ENCODE assay signal across 20 cellular contexts in genomic region chr3:20083253-20083652, GRCh38.
"Had no signal": no experiment of that assay in that cellular context is flagged by ENCODE, and none has a peak within 500 bp of the region (broad histone marks: within the 10 kb centered on the region; RNA-seq: fewer than 3 reads in every experiment).

No MANE protein-coding gene starts in this region.

- H3K4me3 ChIP-seq: breast epithelium, heart left ventricle, right lobe of liver, skin epidermis, tibial artery had no signal

- H3K27ac Mint-ChIP-seq: activated CD8-positive, alpha-beta T cell treated with anti-CD3 and anti-CD28 coated beads for 36 hours; activated naive CD8-positive, alpha-beta T cell treated with anti-CD3 and anti-CD28 coated beads, Interleukin-2, amount 10 ng/mL, durations not matched to agents 7 days and 5 days; mesothelial cell of epicardium; stimulated activated naive CD8-positive, alpha-beta T cell treated with anti-CD3 and anti-CD28 coated beads, Interleukin-15, amount 100 ng/mL, for 72 hours had no signal

- H3K27ac ChIP-seq: breast epithelium, heart left ventricle, right lobe of liver, skin epidermis, tibial artery had no signal

- H3K9me3 ChIP-seq: breast epithelium, right lobe of liver, tibial artery had no signal

- H3K4me1 ChIP-seq: breast epithelium had no signal

- H3K36me3 Mint-ChIP-seq: mesothelial cell of epicardium had no signal

- H3K9me3 Mint-ChIP-seq: activated CD8-positive, alpha-beta T cell treated with anti-CD3 and anti-CD28 coated beads for 36 hours; stimulated activated naive CD8-positive, alpha-beta T cell treated with anti-CD3 and anti-CD28 coated beads, Interleukin-15, amount 100 ng/mL, for 72 hours had no signal

- DNase-seq: activated CD4-positive, alpha-beta T cell treated with anti-CD3 and anti-CD28 coated beads, Interleukin-2, amount 10 ng/mL, durations not matched to agents 7 days and 5 days; activated CD8-positive, alpha-beta memory T cell treated with anti-CD3 and anti-CD28 coated beads, Interleukin-2, amount 10 ng/mL, durations not matched to agents 7 days and 5 days; activated CD8-positive, alpha-beta T cell treated with anti-CD3 and anti-CD28 coated beads for 36 hours; activated gamma-delta T cell treated with Interleukin-2 at 50 U/mL for 16 hours; activated naive CD8-positive, alpha-beta T cell treated with anti-CD3 and anti-CD28 coated beads, Interleukin-2, amount 10 ng/mL, durations not matched to agents 7 days and 5 days; activated T-cell treated with anti-CD3 and anti-CD28 coated beads for 4 hours; amniotic stem cell; cerebellar nuclear complex; heart left ventricle; occipital lobe; right lobe of liver; stimulated activated CD4-positive, alpha-beta T cell treated with anti-CD3 and anti-CD28 coated beads, Interleukin-1b, Interleukin-23, amount 100 ng/mL, for 48 hours; stimulated activated naive CD8-positive, alpha-beta T cell treated with anti-CD3 and anti-CD28 coated beads, Interleukin-15, amount 100 ng/mL, for 72 hours; tibial artery had no signal

- ATAC-seq: activated CD4-positive, CD25-positive, alpha-beta regulatory T cell treated with anti-CD3 and anti-CD28 coated beads, Interleukin-2, amount 50 U/mL, for 24 hours; activated CD8-positive, alpha-beta memory T cell treated with anti-CD3 and anti-CD28 coated beads, Interleukin-2, amount 10 ng/mL, durations not matched to agents 7 days and 5 days; activated CD8-positive, alpha-beta T cell treated with anti-CD3 and anti-CD28 coated beads for 36 hours; heart left ventricle; left lobe of liver; right lobe of liver; SK-N-SH treated with all-trans-retinoic acid at 6 μM for 48 hours; stimulated activated naive CD8-positive, alpha-beta T cell treated with anti-CD3 and anti-CD28 coated beads, Interleukin-15, amount 100 ng/mL, for 72 hours had no signal

- H3K4me3 Mint-ChIP-seq: activated CD4-positive, alpha-beta T cell treated with anti-CD3 and anti-CD28 coated beads, Interleukin-2, amount 10 ng/mL, durations not matched to agents 7 days and 5 days; activated CD8-positive, alpha-beta memory T cell treated with anti-CD3 and anti-CD28 coated beads, Interleukin-2, amount 10 ng/mL, durations not matched to agents 7 days and 5 days; activated CD8-positive, alpha-beta T cell treated with anti-CD3 and anti-CD28 coated beads for 36 hours; activated naive CD8-positive, alpha-beta T cell treated with anti-CD3 and anti-CD28 coated beads, Interleukin-2, amount 10 ng/mL, durations not matched to agents 7 days and 5 days; mesothelial cell of epicardium; stimulated activated naive CD8-positive, alpha-beta T cell treated with anti-CD3 and anti-CD28 coated beads, Interleukin-15, amount 100 ng/mL, for 72 hours had no signal

- H3K27me3 ChIP-seq: breast epithelium, heart left ventricle, right lobe of liver, tibial artery had no signal

- H3K36me3 ChIP-seq: breast epithelium, right lobe of liver had no signal

- H3K27me3 Mint-ChIP-seq: activated CD4-positive, alpha-beta T cell treated with anti-CD3 and anti-CD28 coated beads, Interleukin-2, amount 10 ng/mL, durations not matched to agents 7 days and 5 days; activated CD8-positive, alpha-beta memory T cell treated with anti-CD3 and anti-CD28 coated beads, Interleukin-2, amount 10 ng/mL, durations not matched to agents 7 days and 5 days; activated CD8-positive, alpha-beta T cell treated with anti-CD3 and anti-CD28 coated beads for 36 hours; activated naive CD8-positive, alpha-beta T cell treated with anti-CD3 and anti-CD28 coated beads, Interleukin-2, amount 10 ng/mL, durations not matched to agents 7 days and 5 days; stimulated activated naive CD8-positive, alpha-beta T cell treated with anti-CD3 and anti-CD28 coated beads, Interleukin-15, amount 100 ng/mL, for 72 hours had no signal
